ENCODE assay signal across 14 cellular contexts in genomic region chr3:69305011-69305410, GRCh38.
DNase-seq lines count a peak whose midpoint lies in the region; ATAC-seq and TF ChIP-seq lines count a peak whose summit lies in the region.
"Had no signal": no experiment of that assay in that cellular context is flagged by ENCODE, and none has a peak within 500 bp of the region (broad histone marks: within the 10 kb centered on the region; RNA-seq: fewer than 3 reads in every experiment).

No MANE protein-coding gene starts in this region.

- no peak for TF ChIP-seq CTCF in RWPE1 (conservative IDR thresholded peaks at IDR 0.05; ENCODE audit: low read depth)
- TF ChIP-seq CTCF in epithelial cell of esophagus (IDR thresholded peaks at IDR 0.05; ENCODE audit: insufficient read depth, low read depth, low read length, missing control alignments): no peak

- no peak overlapping the region for H3K4me3 ChIP-seq in epithelial cell of esophagus (ENCODE audit: low read length)
- H3K4me3 ChIP-seq: body of pancreas, SK-N-MC had no signal

- CTCF ChIA-PET in RWPE1 (lab: Yijun Ruan, JAX): interaction anchor here (0.6 kb wide), 3 partner anchors 27 to 204 kb away, joined by 3 read pairs; no protein-coding TSS in a partner anchor

- intact Hi-C loops in posterior cingulate gyrus (cut with DNase I): loop anchor here (5.0 to 10.0 kb wide), 2 partner anchors 117 to 370 kb away; no protein-coding TSS in a partner anchor

- H3K27ac ChIP-seq in RWPE1: no peak overlapping the region
- H3K27ac ChIP-seq: body of pancreas, neutrophil, SK-N-MC had no signal

- ATAC-seq in stimulated activated naive CD8-positive, alpha-beta T cell treated with anti-CD3 and anti-CD28 coated beads, Interleukin-15, Interleukin-2, amounts not matched to agents 100 U/mL and 50 U/mL, for 24 hours: peak; percentile 84
- no peak for ATAC-seq in GM19397 (IDR thresholded peaks at IDR 0.05; ENCODE audit: unreplicated experiment)
- ATAC-seq: body of pancreas had no signal

- peak; percentile 10 for DNase-seq in activated naive CD4-positive, alpha-beta T cell treated with Interleukin-2 at 50 U/mL for 16 hours
- no peak for DNase-seq in activated naive CD4-positive, alpha-beta T cell (lab: John Stamatoyannopoulos, UW)
- peak; percentile 8 for DNase-seq in RWPE1 (ENCODE audit: low spot score)
- peak; percentile 81 for DNase-seq in epithelial cell of esophagus (ENCODE audit: low read depth)
- DNase-seq in stimulated activated naive CD8-positive, alpha-beta T cell treated with anti-CD3 and anti-CD28 coated beads, Interleukin-15, Interleukin-2, amounts not matched to agents 100 U/mL and 50 U/mL, for 24 hours: no peak
- DNase-seq in posterior cingulate gyrus: no peak
- no peak for DNase-seq in middle frontal gyrus (ENCODE audit: extremely low spot score, low spot score)
- DNase-seq: activated CD8-positive, alpha-beta memory T cell treated with anti-CD3 and anti-CD28 coated beads, Interleukin-2, amount 50 U/mL, for 48 hours; body of pancreas; foreskin fibroblast; NCI-H1092 treated with DMSO at 0.1 percent for 48 hours had no signal

- POLR2A ChIA-PET in RWPE1 (lab: Yijun Ruan, JAX; ENCODE audit: low non-redundant PET): no interaction called here

Comparison
In these comparisons a context has a peak if more than half of its experiments do, and no peak if none do; other contexts are left out.
1. DNase-seq: peak in activated naive CD4-positive, alpha-beta T cell treated with Interleukin-2 at 50 U/mL for 16 hours (single experiment), RWPE1 (single experiment) and epithelial cell of esophagus (single experiment); none in activated naive CD4-positive, alpha-beta T cell (0 of 4), stimulated activated naive CD8-positive, alpha-beta T cell treated with anti-CD3 and anti-CD28 coated beads, Interleukin-15, Interleukin-2, amounts not matched to agents 100 U/mL and 50 U/mL, for 24 hours (single experiment), posterior cingulate gyrus (0 of 10) and middle frontal gyrus (single experiment).